Comparison of ENCODE assay signal across 9 cellular contexts in the genomic region with DNA sequence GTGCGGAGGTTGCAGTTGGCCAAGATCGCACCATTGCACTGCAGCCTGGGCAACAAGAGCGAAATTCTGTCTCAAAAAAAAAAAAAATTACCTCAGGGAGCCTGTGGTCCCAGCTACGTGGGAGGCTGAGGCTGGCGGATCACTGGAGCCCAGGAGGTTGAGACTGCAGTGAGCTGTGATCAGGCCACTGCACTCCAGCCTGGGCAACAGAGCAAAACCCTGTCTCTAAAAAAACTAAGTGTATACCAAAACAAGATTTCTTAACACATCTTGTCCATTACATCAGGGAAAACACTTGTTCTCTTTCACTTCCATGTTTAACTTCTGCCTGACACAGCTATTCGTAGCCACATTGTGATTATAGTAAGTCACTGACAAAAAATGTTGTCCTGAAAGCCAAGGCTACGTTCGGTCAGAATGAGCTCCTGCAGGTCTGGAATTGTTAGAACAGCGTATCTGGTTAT. TPM values are rescaled to one million over a fixed set of nuclear protein-coding genes. Genes with fewer than 3 reads are reported as not detected.
A peak's percentile ranks its signal among the peaks of the same experiment; 100 is the strongest.
DNase-seq lines count a peak whose midpoint lies in the region; ATAC-seq and TF ChIP-seq lines count a peak whose summit lies in the region.
"Had no signal": no experiment of that assay in that cellular context is flagged by ENCODE, and none has a peak within 500 bp of the region (broad histone marks: within the 10 kb centered on the region; RNA-seq: fewer than 3 reads in every experiment).

No MANE protein-coding gene starts in this region.

- peak overlapping the region; percentile 98 for H3K9ac ChIP-seq in Loucy (ENCODE audit: low read depth, low read length, poor library complexity, severe bottlenecking)
- H3K9ac ChIP-seq in neural cell (ENCODE audit: low read length) = no peak overlapping the region

- peak overlapping the region in 7 of 8 donors; percentile 26 to 96 (median 64) for H3K27ac Mint-ChIP-seq in CD8-positive, alpha-beta memory T cell

- DNase-seq in CD8-positive, alpha-beta memory T cell = no peak
- DNase-seq in cerebellar cortex (ENCODE audit: low spot score) (peak; percentile 44), DMS153 (lab: John Stamatoyannopoulos, UW) (no peak), NCI-H774 (lab: John Stamatoyannopoulos, UW) (no peak)
- DNase-seq in NK-92 treated with Interleukin-12 subunit alpha and Interleukin-12 subunit beta, amount 100 ng/mL, for 24 hours (lab: John Stamatoyannopoulos, UW) = no peak

- H3F3A ChIP-seq in Loucy (ENCODE audit: low read depth) (0 out of 2 replicates have a peak, but pooled peaks cover 4% of the 10 kb centered on the region), neural cell (ENCODE audit: insufficient read depth, low read length, poor library complexity, severe bottlenecking) (no peaks in the 10 kb centered on the region)

- no peak for TF ChIP-seq RAD21 in neural cell (conservative IDR thresholded peaks at IDR 0.05)

- no peaks in the 10 kb centered on the region for H3K9me2 ChIP-seq in Loucy (replicated peaks; ENCODE audit: low read depth, low read length)
- no peaks in the 10 kb centered on the region for H3K9me2 ChIP-seq in neural cell (ENCODE audit: insufficient read depth, low read length)

- H2AFZ ChIP-seq in Loucy (ENCODE audit: low read length) (no peak overlapping the region), neural cell (ENCODE audit: low read depth, low read length) (no peak overlapping the region)

- H3K36me3 ChIP-seq in CD8-positive, alpha-beta memory T cell (ENCODE audit: insufficient read depth, low read length) = no peaks in the 10 kb centered on the region
- H3K36me3 ChIP-seq in Loucy (ENCODE audit: insufficient read depth, low read length) (no peaks in the 10 kb centered on the region), neural cell (ENCODE audit: insufficient read depth, low read length) (no peaks in the 10 kb centered on the region)
- H3K36me3 ChIP-seq: SJSA1 had no signal

- no peaks in the 10 kb centered on the region for H3K27me3 ChIP-seq in CD8-positive, alpha-beta memory T cell (ENCODE audit: insufficient read depth, low read length, poor library complexity, severe bottlenecking)
- H3K27me3 ChIP-seq in Loucy (ENCODE audit: insufficient read depth, low read length, poor library complexity, severe bottlenecking) = no peaks in the 10 kb centered on the region
- no peaks in the 10 kb centered on the region for H3K27me3 ChIP-seq in neural cell (ENCODE audit: insufficient read depth, low read depth, low read length)
- H3K27me3 ChIP-seq: SJSA1 had no signal

- no peaks in the 10 kb centered on the region for H3K9me3 ChIP-seq in CD8-positive, alpha-beta memory T cell (ENCODE audit: low read length)
- H3K9me3 ChIP-seq in Loucy (ENCODE audit: insufficient read depth, low read depth, low read length) (no peaks in the 10 kb centered on the region), neural cell (ENCODE audit: low read length) (no peaks in the 10 kb centered on the region)
- H3K9me3 ChIP-seq: SJSA1 had no signal

- H3K36me3 Mint-ChIP-seq in CD8-positive, alpha-beta memory T cell = peaks cover 0 to 35% (median 2%) of the 10 kb centered on the region in 3 donors

- H3K27me3 Mint-ChIP-seq in CD8-positive, alpha-beta memory T cell = no peaks in the 10 kb centered on the region

- CTCF ChIA-PET in CD8-positive, alpha-beta memory T cell (lab: Charles Lee) = interaction anchor here (0.7 to 8.2 kb wide), 2 partner anchors 28 to 161 kb away, joined by 3 to 69 read pairs; a partner anchor contains a TSS

- POLR2A ChIA-PET in CD8-positive, alpha-beta memory T cell (lab: Charles Lee) = interaction anchor here (1.6 to 2.3 kb wide), 2 partner anchors 25 to 29 kb away, joined by 7 to 9 read pairs; no protein-coding TSS in a partner anchor

- H3K4me2 ChIP-seq in Loucy (ENCODE audit: low read depth, low read length, poor library complexity, severe bottlenecking) = peak overlapping the region; percentile 76
- H3K4me2 ChIP-seq in neural cell (ENCODE audit: low read length) = no peak overlapping the region

- no peak overlapping the region for H3K4me3 ChIP-seq in CD8-positive, alpha-beta memory T cell (ENCODE audit: low read length)
- H3K4me3 ChIP-seq in Loucy (ENCODE audit: low read length, poor library complexity, severe bottlenecking) = peak overlapping the region; percentile 94
- H3K4me3 ChIP-seq in neural cell (ENCODE audit: low read length) = peak overlapping the region; percentile 85

- peaks cover 30% of the 10 kb centered on the region for H3K4me1 ChIP-seq in CD8-positive, alpha-beta memory T cell (ENCODE audit: insufficient read depth, low read length)
- peaks cover 43% of the 10 kb centered on the region for H3K4me1 ChIP-seq in Loucy (ENCODE audit: insufficient read depth, low read length, poor library complexity, severe bottlenecking)

- H3K4me1 Mint-ChIP-seq in CD8-positive, alpha-beta memory T cell = peaks cover 23 to 39% (median 32%) of the 10 kb centered on the region in 3 donors

- H3K79me2 ChIP-seq in Loucy (ENCODE audit: insufficient read depth, low read length) (peaks cover 47% of the 10 kb centered on the region), neural cell (replicated peaks; ENCODE audit: insufficient read depth, low read length) (peaks cover 20% of the 10 kb centered on the region)

- no peak for TF ChIP-seq EP300 in neural cell (conservative IDR thresholded peaks at IDR 0.05; ENCODE audit: poor library complexity, severe bottlenecking)

- H3K27ac ChIP-seq in CD8-positive, alpha-beta memory T cell (ENCODE audit: low read depth, low read length) = no peak overlapping the region
- no peak overlapping the region for H3K27ac ChIP-seq in neural cell (ENCODE audit: low read length)
- H3K27ac ChIP-seq: SJSA1 had no signal

- H4K20me1 ChIP-seq in Loucy (ENCODE audit: insufficient read depth, low read length, poor library complexity, severe bottlenecking) (peaks cover 8% of the 10 kb centered on the region), neural cell (ENCODE audit: insufficient read depth) (no peaks in the 10 kb centered on the region)

- H3K4me3 Mint-ChIP-seq in CD8-positive, alpha-beta memory T cell = peak overlapping the region; percentile 12 to 94 (median 51)

- TF ChIP-seq CTCF in Loucy (conservative IDR thresholded peaks at IDR 0.05; ENCODE audit: low read length) (no peak), neural cell (IDR thresholded peaks at IDR 0.05; ENCODE audit: poor library complexity, severe bottlenecking) (no peak)

- H3K9me3 Mint-ChIP-seq in CD8-positive, alpha-beta memory T cell = no peaks in the 10 kb centered on the region

- ATAC-seq in HG03565 (IDR thresholded peaks at IDR 0.05; ENCODE audit: unreplicated experiment) = no peak

TF ChIP-seq in neural cell, 6 proteins besides CTCF, POLR2A, EP300 and RAD21:
- TF ChIP-seq MXI1 (conservative IDR thresholded peaks at IDR 0.05; ENCODE audit: poor library complexity, severe bottlenecking) (no peak), EZH2 (IDR thresholded peaks at IDR 0.05; ENCODE audit: borderline replicate concordance, insufficient read depth, low read length, poor library complexity, severe bottlenecking) (no peak), TAF1 (IDR thresholded peaks at IDR 0.05; ENCODE audit: low read depth) (no peak), POLR2AphosphoS5 (IDR thresholded peaks at IDR 0.05) (no peak), SMC3 (conservative IDR thresholded peaks at IDR 0.05; ENCODE audit: poor library complexity) (no peak)
- TF ChIP-seq, protein P1, sequence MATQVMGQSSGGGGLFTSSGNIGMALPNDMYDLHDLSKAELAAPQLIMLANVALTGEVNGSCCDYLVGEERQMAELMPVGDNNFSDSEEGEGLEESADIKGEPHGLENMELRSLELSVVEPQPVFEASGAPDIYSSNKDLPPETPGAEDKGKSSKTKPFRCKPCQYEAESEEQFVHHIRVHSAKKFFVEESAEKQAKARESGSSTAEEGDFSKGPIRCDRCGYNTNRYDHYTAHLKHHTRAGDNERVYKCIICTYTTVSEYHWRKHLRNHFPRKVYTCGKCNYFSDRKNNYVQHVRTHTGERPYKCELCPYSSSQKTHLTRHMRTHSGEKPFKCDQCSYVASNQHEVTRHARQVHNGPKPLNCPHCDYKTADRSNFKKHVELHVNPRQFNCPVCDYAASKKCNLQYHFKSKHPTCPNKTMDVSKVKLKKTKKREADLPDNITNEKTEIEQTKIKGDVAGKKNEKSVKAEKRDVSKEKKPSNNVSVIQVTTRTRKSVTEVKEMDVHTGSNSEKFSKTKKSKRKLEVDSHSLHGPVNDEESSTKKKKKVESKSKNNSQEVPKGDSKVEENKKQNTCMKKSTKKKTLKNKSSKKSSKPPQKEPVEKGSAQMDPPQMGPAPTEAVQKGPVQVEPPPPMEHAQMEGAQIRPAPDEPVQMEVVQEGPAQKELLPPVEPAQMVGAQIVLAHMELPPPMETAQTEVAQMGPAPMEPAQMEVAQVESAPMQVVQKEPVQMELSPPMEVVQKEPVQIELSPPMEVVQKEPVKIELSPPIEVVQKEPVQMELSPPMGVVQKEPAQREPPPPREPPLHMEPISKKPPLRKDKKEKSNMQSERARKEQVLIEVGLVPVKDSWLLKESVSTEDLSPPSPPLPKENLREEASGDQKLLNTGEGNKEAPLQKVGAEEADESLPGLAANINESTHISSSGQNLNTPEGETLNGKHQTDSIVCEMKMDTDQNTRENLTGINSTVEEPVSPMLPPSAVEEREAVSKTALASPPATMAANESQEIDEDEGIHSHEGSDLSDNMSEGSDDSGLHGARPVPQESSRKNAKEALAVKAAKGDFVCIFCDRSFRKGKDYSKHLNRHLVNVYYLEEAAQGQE (IDR thresholded peaks at IDR 0.05; ENCODE audit: borderline replicate concordance) = no peak

RNA-seq across cellular contexts. Expression of a gene that starts 1.4 kb away (rescaled TPM):
- 10 to 100 TPM; 10.3 to 13.4 TPM for total RNA-seq in CD8-positive, alpha-beta memory T cell
- polyA plus RNA-seq in CD8-positive, alpha-beta memory T cell = 27.8 TPM
- polyA plus RNA-seq in neural cell = 23.1 and 30.9 TPM in 2 replicates
- polyA minus RNA-seq in neural cell = 11.5 and 11.9 TPM in 2 replicates

RNA-seq across cellular contexts. Expression of a gene that starts 2.0 kb away (rescaled TPM):
- 10 to 100 TPM; 52.1 to 54.6 TPM for total RNA-seq in CD8-positive, alpha-beta memory T cell
- 36.3 TPM for polyA plus RNA-seq in CD8-positive, alpha-beta memory T cell
- polyA plus RNA-seq in neural cell = 87.6 and 94.9 TPM in 2 replicates
- 80.2 and 94.0 TPM in 2 replicates for polyA minus RNA-seq in neural cell

RNA-seq across cellular contexts. Expression of a gene that starts 9.0 kb away (rescaled TPM):
- 1 to 10 TPM; 7.0 to 7.8 TPM for total RNA-seq in CD8-positive, alpha-beta memory T cell
- 22.9 TPM for polyA plus RNA-seq in CD8-positive, alpha-beta memory T cell
- polyA plus RNA-seq in neural cell = 3.5 and 7.5 TPM in 2 replicates
- 0.46 and 1.2 TPM in 2 replicates for polyA minus RNA-seq in neural cell
- total RNA-seq: SJSA1 had no signal

RNA-seq across cellular contexts. Expression of a gene that starts 50.2 kb away (rescaled TPM):
- 100 to 1,000 TPM; 245 to 246 TPM for total RNA-seq in CD8-positive, alpha-beta memory T cell
- 184 TPM for polyA plus RNA-seq in CD8-positive, alpha-beta memory T cell
- polyA plus RNA-seq in neural cell = 156 and 158 TPM in 2 replicates
- 80.3 and 82.5 TPM in 2 replicates for polyA minus RNA-seq in neural cell

RNA-seq across cellular contexts. Expression of a gene that starts 60.0 kb away (rescaled TPM):
- total RNA-seq in CD8-positive, alpha-beta memory T cell = under 1 TPM; 0.22 to 0.31 TPM
- not detected for polyA plus RNA-seq in CD8-positive, alpha-beta memory T cell
- 0.86 TPM in 1 of 2 replicates, not detected in the other for polyA plus RNA-seq in neural cell
- 0.46 TPM in 1 of 2 replicates, not detected in the other for polyA minus RNA-seq in neural cell
- total RNA-seq: SJSA1 had no signal
